Comparison of ENCODE assay signal across 8 cellular contexts in the genomic region with DNA sequence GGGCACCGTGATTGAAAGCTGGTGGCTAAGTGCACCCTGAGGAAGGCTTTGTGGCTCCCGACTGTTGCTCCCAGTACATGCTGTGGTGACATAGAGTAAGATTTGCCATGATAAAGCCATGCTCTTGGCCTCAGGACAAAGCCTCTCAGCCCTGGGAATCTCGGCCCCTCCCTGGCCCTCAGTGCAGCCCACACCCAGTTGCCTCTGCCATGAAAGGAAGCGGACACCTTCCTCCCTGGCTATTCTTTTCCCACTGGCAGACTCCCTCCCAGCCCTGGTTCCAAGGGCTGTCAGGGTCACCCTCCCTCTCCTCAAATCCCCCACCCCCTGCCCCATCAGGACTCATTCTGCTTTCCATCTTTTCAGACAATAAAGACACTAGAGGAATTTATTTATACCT.
"Had no signal": no experiment of that assay in that cellular context is flagged by ENCODE, and none has a peak within 500 bp of the region (broad histone marks: within the 10 kb centered on the region; RNA-seq: fewer than 3 reads in every experiment).

No MANE protein-coding gene starts in this region.

- H3K4me1 Mint-ChIP-seq: H9 had no signal

- FAIRE-seq: H54, HTR-8/SVneo had no signal

- H3K36me3 Mint-ChIP-seq: IgD-negative memory B cell had no signal

- H3K9ac ChIP-seq: KMS-11 had no signal

- H3K4me3 Mint-ChIP-seq: H9, IgD-negative memory B cell had no signal

- H3K27ac ChIP-seq: KMS-11 had no signal

- DNase-seq: GOT3, H9, HCEC 1CT, KBM-7 had no signal

- H3K4me2 ChIP-seq: KMS-11 had no signal

- H3K27ac Mint-ChIP-seq: H9, IgD-negative memory B cell had no signal

- H3K9me3 Mint-ChIP-seq: H9, IgD-negative memory B cell had no signal
